ENCODE assay signal across 18 cellular contexts in the genomic region with DNA sequence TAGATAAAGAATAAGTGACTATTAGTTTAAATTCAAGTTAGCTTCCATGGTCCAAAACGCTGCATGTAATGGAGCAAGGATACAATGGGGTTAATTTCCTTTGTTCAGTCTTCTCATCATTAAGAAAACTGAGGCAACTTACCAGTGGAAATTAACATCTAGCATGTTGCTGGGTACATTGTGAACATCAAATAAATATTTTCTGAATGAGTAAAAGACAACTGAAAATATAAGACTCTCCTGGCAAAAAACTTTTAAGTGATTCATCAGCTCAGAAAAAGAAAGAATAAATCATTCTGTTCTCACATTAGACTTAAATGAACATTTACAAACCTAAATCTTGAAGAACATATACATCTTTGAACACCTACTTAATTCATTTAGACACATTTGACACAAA.
DNase-seq lines count a peak whose midpoint lies in the region; ATAC-seq, FAIRE-seq and TF ChIP-seq lines count a peak whose summit lies in the region.
"Had no signal": no experiment of that assay in that cellular context is flagged by ENCODE, and none has a peak within 500 bp of the region (broad histone marks: within the 10 kb centered on the region; RNA-seq: fewer than 3 reads in every experiment).

No MANE protein-coding gene starts in this region.

- H4K20me1 ChIP-seq in GM23248 (ENCODE audit: insufficient read depth) = no peaks in the 10 kb centered on the region

- H3K27me3 ChIP-seq in GM23248 (replicated peaks; ENCODE audit: insufficient read depth) = no peaks in the 10 kb centered on the region

- H3K4me1 ChIP-seq in GM23248 (ENCODE audit: insufficient read depth) (peaks cover 17% of the 10 kb centered on the region), kidney (ENCODE audit: control insufficient read depth in 1 of 2, insufficient read depth in 1 of 2, low read depth in 1 of 2, low read length in 2 of 2) (no peaks in the 10 kb centered on the region)

- no peak overlapping the region for H3K9ac ChIP-seq in GM23248
- H3K9ac ChIP-seq in kidney (ENCODE audit: low read length in 2 of 2) = no peak overlapping the region

- peaks cover 10% of the 10 kb centered on the region; the same call in 1 of the 2 replicates for H3F3A ChIP-seq in GM23248 (ENCODE audit: insufficient read depth)

- TF ChIP-seq CTCF in kidney (IDR thresholded peaks at IDR 0.05; ENCODE audit: borderline replicate concordance, extremely low read depth, insufficient read depth) = no peak
- TF ChIP-seq CTCF in glutamatergic neuron (IDR thresholded peaks at IDR 0.05; ENCODE audit: partially characterized antibody, unreplicated experiment) = no peak

- no peak overlapping the region for H2AFZ ChIP-seq in GM23248
- H2AFZ ChIP-seq: GM23338 had no signal

- H3K9me2 ChIP-seq in GM23248 (ENCODE audit: insufficient read depth) = no peaks in the 10 kb centered on the region

- H3K27ac ChIP-seq in GM23248 (no peak overlapping the region), kidney (ENCODE audit: low read depth in 2 of 2, low read length in 2 of 2) (no peak overlapping the region)

- no peaks in the 10 kb centered on the region for H3K9me3 Mint-ChIP-seq in glutamatergic neuron (ENCODE audit: unreplicated experiment)
- H3K9me3 Mint-ChIP-seq: CD4-positive, alpha-beta T cell; GM23338 had no signal

- peak; percentile 61 for FAIRE-seq in kidney (lab: Jason Lieb, UNC)
- FAIRE-seq: HepG2, HTR-8/SVneo had no signal

- intact Hi-C loops in kidney (cut with DNase I) = no loop called here

- 8 to 21% methylated on average over 1 of the region's 1 CpG for WGBS in GM23248 (ENCODE audit: low coverage in 1 of 2, low lambda C conversion rate in 2 of 2, missing lambda C conversion rate in 2 of 2), 2 experiments

- H3K27me3 Mint-ChIP-seq in glutamatergic neuron (ENCODE audit: unreplicated experiment) = no peaks in the 10 kb centered on the region
- H3K27me3 Mint-ChIP-seq: B cell; CD4-positive, alpha-beta T cell had no signal

- no peak overlapping the region for H3K27ac Mint-ChIP-seq in glutamatergic neuron (ENCODE audit: unreplicated experiment)
- H3K27ac Mint-ChIP-seq: B cell; CD4-positive, alpha-beta T cell; GM23338 had no signal

- peak overlapping the region; percentile 18 for H3K4me2 ChIP-seq in GM23248 (ENCODE audit: unreplicated experiment)
- H3K4me2 ChIP-seq: GM23338 had no signal

- H3K36me3 ChIP-seq in GM23248 (ENCODE audit: low read depth) (no peaks in the 10 kb centered on the region), kidney (ENCODE audit: control insufficient read depth in 1 of 2, insufficient read depth in 2 of 2, low read length in 2 of 2) (no peaks in the 10 kb centered on the region)

- DNase-seq in GM23248 = peak; percentile 42
- peak; percentile 51 for DNase-seq in amniotic epithelial cell (ENCODE audit: low read depth)
- no peak for DNase-seq in kidney
- peak; percentile 5 for DNase-seq in renal cortical epithelial cell (ENCODE audit: low read depth)
- no peak for DNase-seq in UCSD-AML1 (lab: John Stamatoyannopoulos, UW; ENCODE audit: unreplicated experiment)
- no peak for DNase-seq in cerebellar cortex (ENCODE audit: low spot score)
- no peak for DNase-seq in glutamatergic neuron
- DNase-seq: 8988T; C1 segment of cervical spinal cord; Calu3; CD4-positive, alpha-beta T cell; DMS 273 treated with DMSO at 0.1 percent for 48 hours; H7 had no signal

- no peaks in the 10 kb centered on the region for H3K9me3 ChIP-seq in GM23248 (ENCODE audit: low read depth)
- H3K9me3 ChIP-seq in kidney (ENCODE audit: control insufficient read depth in 1 of 2, low read length in 2 of 2) = no peaks in the 10 kb centered on the region

- ATAC-seq in HG03097 (IDR thresholded peaks at IDR 0.05; ENCODE audit: low FRiP score, unreplicated experiment) = no peak
- ATAC-seq: GM23338, HepG2 had no signal

- no peaks in the 10 kb centered on the region for H3K36me3 Mint-ChIP-seq in glutamatergic neuron (ENCODE audit: unreplicated experiment)

- in situ Hi-C loops in GM23248 (cut with MboI) = no loop called here

- no peak overlapping the region for H3K4me3 ChIP-seq in GM23248
- no peak overlapping the region for H3K4me3 ChIP-seq in kidney (ENCODE audit: low read length in 2 of 2)
- H3K4me3 ChIP-seq: GM23338 had no signal

- no peak overlapping the region for H3K4me3 Mint-ChIP-seq in glutamatergic neuron (ENCODE audit: unreplicated experiment)
- H3K4me3 Mint-ChIP-seq: B cell; CD4-positive, alpha-beta T cell; GM23338 had no signal

- H3K79me2 ChIP-seq in GM23248 (ENCODE audit: insufficient read depth) = no peaks in the 10 kb centered on the region

- H3K4me1 Mint-ChIP-seq in glutamatergic neuron (ENCODE audit: low read depth, unreplicated experiment) = peaks cover 2% of the 10 kb centered on the region
- H3K4me1 Mint-ChIP-seq: B cell had no signal

Comparison
In these comparisons a context has a peak if more than half of its experiments do, and no peak if none do; other contexts are left out.
1. DNase-seq: peak in GM23248 (single experiment), amniotic epithelial cell (single experiment) and renal cortical epithelial cell (single experiment); none in kidney (single experiment), UCSD-AML1 (single experiment), cerebellar cortex (single experiment) and glutamatergic neuron (single experiment).